ENCODE assay signal across 9 cellular contexts in genomic region chr18:31658670-31659573, GRCh38. TPM values are rescaled to one million over a fixed set of nuclear protein-coding genes. Genes with fewer than 3 reads are reported as not detected.
DNase-seq lines count a peak whose midpoint lies in the region; ATAC-seq and TF ChIP-seq lines count a peak whose summit lies in the region.
"Had no signal": no experiment of that assay in that cellular context is flagged by ENCODE, and none has a peak within 500 bp of the region (broad histone marks: within the 10 kb centered on the region; RNA-seq: fewer than 3 reads in every experiment).

No MANE protein-coding gene starts in this region.

- peak overlapping the region in 3 of 4 donors; percentile 44 to 64 (median 59) for H3K27ac ChIP-seq in Peyer's patch
- no peak overlapping the region for H3K27ac ChIP-seq in right atrium auricular region
- H3K27ac ChIP-seq: thoracic aorta had no signal

- ATAC-seq in activated T-cell treated with anti-CD3 and anti-CD28 coated beads, Interleukin-2, amount 50 U/mL, for 4 hours = peak; percentile 82 to 86
- ATAC-seq in HG02938 (IDR thresholded peaks at IDR 0.05; ENCODE audit: unreplicated experiment) = peak; percentile 66
- ATAC-seq in natural killer cell = peak; percentile 69 to 83 (median 82)

- H3K36me3 ChIP-seq in Peyer's patch (no peaks in the 10 kb centered on the region), right atrium auricular region (no peaks in the 10 kb centered on the region)
- H3K36me3 ChIP-seq: thoracic aorta had no signal

- H3K9me3 ChIP-seq in Peyer's patch = no peaks in the 10 kb centered on the region
- no peaks in the 10 kb centered on the region for H3K9me3 ChIP-seq in right atrium auricular region
- H3K9me3 ChIP-seq: thoracic aorta had no signal

- H3K4me3 Mint-ChIP-seq in activated T-cell treated with anti-CD3 and anti-CD28 coated beads, Interleukin-2, amount 50 U/mL, for 4 hours = peak overlapping the region; percentile 5
- peak overlapping the region; percentile 49 for H3K4me3 Mint-ChIP-seq in natural killer cell

- no peak for TF ChIP-seq POLR2A in Peyer's patch (IDR thresholded peaks at IDR 0.05)

- no peaks in the 10 kb centered on the region for H3K27me3 ChIP-seq in Peyer's patch
- H3K27me3 ChIP-seq in right atrium auricular region = no peaks in the 10 kb centered on the region

- H3K4me3 ChIP-seq in Peyer's patch (no peak overlapping the region), right atrium auricular region (no peak overlapping the region)
- H3K4me3 ChIP-seq: thoracic aorta had no signal

- peak overlapping the region; percentile 80 to 89 for H3K27ac Mint-ChIP-seq in natural killer cell

- H3K4me1 ChIP-seq in Peyer's patch (peaks cover 0 to 5% (median 1%) of the 10 kb centered on the region in 4 donors), right atrium auricular region (no peaks in the 10 kb centered on the region)

- intact Hi-C loops in natural killer cell (cut with micrococcal nuclease) (no loop called here), cardiac septum (cut with DNase I) (no loop called here)

- H3K4me1 Mint-ChIP-seq in activated T-cell treated with anti-CD3 and anti-CD28 coated beads, Interleukin-2, amount 50 U/mL, for 4 hours (ENCODE audit: low read depth) = peaks cover 13% of the 10 kb centered on the region
- peaks cover 10 to 13% of the 10 kb centered on the region in 2 donors for H3K4me1 Mint-ChIP-seq in natural killer cell

- H3K9me3 Mint-ChIP-seq in activated T-cell treated with anti-CD3 and anti-CD28 coated beads, Interleukin-2, amount 50 U/mL, for 4 hours = no peaks in the 10 kb centered on the region
- no peaks in the 10 kb centered on the region for H3K9me3 Mint-ChIP-seq in natural killer cell

- H3K36me3 Mint-ChIP-seq in activated T-cell treated with anti-CD3 and anti-CD28 coated beads, Interleukin-2, amount 50 U/mL, for 4 hours (ENCODE audit: insufficient read depth) = no peaks in the 10 kb centered on the region
- no peaks in the 10 kb centered on the region for H3K36me3 Mint-ChIP-seq in natural killer cell

- DNase-seq in activated T-cell treated with anti-CD3 and anti-CD28 coated beads, Interleukin-2, amount 50 U/mL, for 4 hours = no peak
- DNase-seq in activated T-cell treated with anti-CD3 and anti-CD28 coated beads for 4 hours (no peak), Peyer's patch (no peak), natural killer cell (no peak), cardiac septum (ENCODE audit: low spot score) (no peak), right atrium auricular region (ENCODE audit: low spot score) (no peak), NCI-H446 treated with DMSO at 0.1 percent for 48 hours (lab: John Stamatoyannopoulos, UW) (no peak)

- H3K27me3 Mint-ChIP-seq in activated T-cell treated with anti-CD3 and anti-CD28 coated beads, Interleukin-2, amount 50 U/mL, for 4 hours (ENCODE audit: low read depth) = peaks cover 7% of the 10 kb centered on the region
- no peaks in the 10 kb centered on the region for H3K27me3 Mint-ChIP-seq in natural killer cell (ENCODE audit: low read depth in 2 of 2)

- TF ChIP-seq CTCF in Peyer's patch (IDR thresholded peaks at IDR 0.05) (no peak), natural killer cell (IDR thresholded peaks at IDR 0.05) (no peak), right atrium auricular region (IDR thresholded peaks at IDR 0.05) (no peak)

RNA-seq across cellular contexts. Expression of gene B4GALT6, which starts 25.5 kb away (rescaled TPM):
- 1 to 10 TPM in 2 of 3 donors, under 1 TPM in 1; 0.84 to 2.4 (median 1.3) TPM for total RNA-seq in activated T-cell treated with anti-CD3 and anti-CD28 coated beads, Interleukin-2, amount 50 U/mL, for 4 hours
- total RNA-seq in Peyer's patch = 10 to 100 TPM in 1 of 4 donors, 1 to 10 TPM in 3; 5.0 to 20.7 (median 6.0) TPM
- 10 to 100 TPM; 18.6 to 33.0 (median 20.6) TPM for total RNA-seq in natural killer cell
- 5.3 TPM for total RNA-seq in cardiac septum
- total RNA-seq in right atrium auricular region = 1 to 10 TPM; 3.4 to 5.6 TPM

Comparison
In these comparisons a context has a peak if more than half of its experiments do, and no peak if none do; other contexts are left out.
1. H3K27ac ChIP-seq: peak in Peyer's patch (3 of 4); none in right atrium auricular region (0 of 2).
2. Peak in every context shown above with its lines, with median percentiles within 50 percentile points of each other: ATAC-seq.